ENCODE assay signal across 10 cellular contexts in genomic region chr10:88066876-88067275, GRCh38.
DNase-seq lines count a peak whose midpoint lies in the region; ATAC-seq and TF ChIP-seq lines count a peak whose summit lies in the region.
"Had no signal": no experiment of that assay in that cellular context is flagged by ENCODE, and none has a peak within 500 bp of the region (broad histone marks: within the 10 kb centered on the region; RNA-seq: fewer than 3 reads in every experiment).

No MANE protein-coding gene starts in this region.

- ATAC-seq in sciatic nerve (peak; percentile 7), GM19397 (IDR thresholded peaks at IDR 0.05; ENCODE audit: unreplicated experiment) (no peak)
- ATAC-seq: foreskin keratinocyte had no signal

- TF ChIP-seq CTCF in NB4 (IDR thresholded peaks at IDR 0.05; ENCODE audit: low read depth, low read length), result no peak

- no peak for TF ChIP-seq POLR2A in NB4 (IDR thresholded peaks at IDR 0.05; ENCODE audit: extremely low read depth, insufficient read length)

- intact Hi-C loops in sciatic nerve (cut with DNase I), result no loop called here

- peak overlapping the region; percentile 26 for H3K27ac ChIP-seq in cingulate gyrus (ENCODE audit: low read depth, low read length)
- H3K27ac ChIP-seq: foreskin keratinocyte had no signal

- DNase-seq in activated T-cell treated with anti-CD3 and anti-CD28 coated beads for 1 hour (ENCODE audit: low read depth) (peak; percentile 6), activated T-cell treated with anti-CD3 and anti-CD28 coated beads for 4 hours (no peak), NB4 (ENCODE audit: low read depth) (peak; percentile 60), sciatic nerve (ENCODE audit: low spot score) (no peak), NCI-H774 (lab: John Stamatoyannopoulos, UW) (no peak), HPDE6-E6E7 (ENCODE audit: extremely low spot score) (no peak)
- DNase-seq: foreskin keratinocyte, right lobe of liver had no signal

- no peak overlapping the region for H3K4me3 ChIP-seq in NB4 (ENCODE audit: low read depth, low read length)
- H3K4me3 ChIP-seq: right lobe of liver had no signal

Comparison
In these comparisons a context has a peak if more than half of its experiments do, and no peak if none do; other contexts are left out.
1. DNase-seq: peak in activated T-cell treated with anti-CD3 and anti-CD28 coated beads for 1 hour (single experiment) and NB4 (single experiment); none in activated T-cell treated with anti-CD3 and anti-CD28 coated beads for 4 hours (single experiment), sciatic nerve (single experiment), NCI-H774 (single experiment) and HPDE6-E6E7 (single experiment).